1 cellular context compared by ENCODE assay signal in the genomic region with DNA sequence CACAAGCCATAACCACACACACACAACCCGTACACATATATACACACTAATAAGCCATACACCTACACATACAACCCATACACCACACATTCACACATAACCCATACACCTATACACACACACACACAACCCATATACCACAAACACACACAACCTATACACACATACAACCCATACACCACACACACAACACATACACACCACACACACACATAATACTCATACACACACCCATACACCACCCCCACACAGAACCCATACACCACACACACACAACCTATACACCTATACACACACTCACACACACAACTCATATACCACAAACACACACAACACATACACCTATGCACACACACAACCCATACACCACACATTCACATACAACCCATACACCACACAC.
TF ChIP-seq lines count a peak whose summit lies in the region.

No MANE protein-coding gene starts in this region.

TF ChIP-seq in HEK293, 187 proteins besides CTCF, POLR2A, EP300 and RAD21 (continued from another document):
- TF ChIP-seq ZNF248 (tag by site-specific recombination; IDR thresholded peaks at IDR 0.05), result 0 out of 2 replicates have a peak, but pooled peaks have one; percentile 5
- no peak for TF ChIP-seq ZNF426 (tag by site-specific recombination; IDR thresholded peaks at IDR 0.05)
- no peak for TF ChIP-seq ZNF777 (tag by site-specific recombination; IDR thresholded peaks at IDR 0.05; ENCODE audit: borderline replicate concordance)
- TF ChIP-seq, protein P1, sequence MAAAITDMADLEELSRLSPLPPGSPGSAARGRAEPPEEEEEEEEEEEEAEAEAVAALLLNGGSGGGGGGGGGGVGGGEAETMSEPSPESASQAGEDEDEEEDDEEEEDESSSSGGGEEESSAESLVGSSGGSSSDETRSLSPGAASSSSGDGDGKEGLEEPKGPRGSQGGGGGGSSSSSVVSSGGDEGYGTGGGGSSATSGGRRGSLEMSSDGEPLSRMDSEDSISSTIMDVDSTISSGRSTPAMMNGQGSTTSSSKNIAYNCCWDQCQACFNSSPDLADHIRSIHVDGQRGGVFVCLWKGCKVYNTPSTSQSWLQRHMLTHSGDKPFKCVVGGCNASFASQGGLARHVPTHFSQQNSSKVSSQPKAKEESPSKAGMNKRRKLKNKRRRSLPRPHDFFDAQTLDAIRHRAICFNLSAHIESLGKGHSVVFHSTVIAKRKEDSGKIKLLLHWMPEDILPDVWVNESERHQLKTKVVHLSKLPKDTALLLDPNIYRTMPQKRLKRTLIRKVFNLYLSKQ (tag by site-specific recombination; IDR thresholded peaks at IDR 0.05; ENCODE audit: borderline replicate concordance), result no peak; the same call in 1 of the 2 replicates
